In genomic region chr11:87290304-87290922, GRCh38 we compare ENCODE assay signal across 8 cellular contexts.
A peak's percentile ranks its signal among the peaks of the same experiment; 100 is the strongest.
DNase-seq lines count a peak whose midpoint lies in the region; ATAC-seq, FAIRE-seq and TF ChIP-seq lines count a peak whose summit lies in the region.

No MANE protein-coding gene starts in this region.

- peak; percentile 82 for TF ChIP-seq CTCF in VCaP (conservative IDR thresholded peaks at IDR 0.05)

- H3K27ac Mint-ChIP-seq in stimulated activated naive CD8-positive, alpha-beta T cell treated with anti-CD3 and anti-CD28 coated beads, Interleukin-15, amount 100 ng/mL, for 72 hours = no peak overlapping the region

- no peaks in the 10 kb centered on the region for H3K27me3 Mint-ChIP-seq in stimulated activated naive CD8-positive, alpha-beta T cell treated with anti-CD3 and anti-CD28 coated beads, Interleukin-15, amount 100 ng/mL, for 72 hours

- H3K4me1 Mint-ChIP-seq in stimulated activated naive CD8-positive, alpha-beta T cell treated with anti-CD3 and anti-CD28 coated beads, Interleukin-15, amount 100 ng/mL, for 72 hours = no peaks in the 10 kb centered on the region

- ATAC-seq in stimulated activated naive CD8-positive, alpha-beta T cell treated with anti-CD3 and anti-CD28 coated beads, Interleukin-15, amount 100 ng/mL, for 72 hours = no peak

- peak; percentile 60 for FAIRE-seq in GM18507 (lab: Jason Lieb, UNC)

- no peak overlapping the region for H3K4me3 Mint-ChIP-seq in stimulated activated naive CD8-positive, alpha-beta T cell treated with anti-CD3 and anti-CD28 coated beads, Interleukin-15, amount 100 ng/mL, for 72 hours

- peak; percentile 40 for DNase-seq in AG08395 (ENCODE audit: low spot score)
- DNase-seq in GM18507 (ENCODE audit: extremely low spot score, insufficient read length, low read depth) = peak; percentile 9
- DNase-seq in NCI-H146 (lab: John Stamatoyannopoulos, UW) = peak; percentile 26
- DNase-seq in hepatic stellate cell (ENCODE audit: low spot score) = peak; percentile 24
- DNase-seq in superior temporal gyrus (ENCODE audit: extremely low spot score) = peak; percentile 93
- no peak for DNase-seq in stimulated activated naive CD8-positive, alpha-beta T cell treated with anti-CD3 and anti-CD28 coated beads, Interleukin-15, amount 100 ng/mL, for 72 hours
- no peak for DNase-seq in cortex of kidney (lab: John Stamatoyannopoulos, UW)

- no peak overlapping the region for H3K27ac ChIP-seq in VCaP

- H3K9me3 Mint-ChIP-seq in stimulated activated naive CD8-positive, alpha-beta T cell treated with anti-CD3 and anti-CD28 coated beads, Interleukin-15, amount 100 ng/mL, for 72 hours = no peaks in the 10 kb centered on the region

Comparison
In these comparisons a context has a peak if more than half of its experiments do, and no peak if none do; other contexts are left out.
1. DNase-seq: peak in AG08395 (single experiment), GM18507 (single experiment), NCI-H146 (single experiment), hepatic stellate cell (single experiment) and superior temporal gyrus (single experiment); none in stimulated activated naive CD8-positive, alpha-beta T cell treated with anti-CD3 and anti-CD28 coated beads, Interleukin-15, amount 100 ng/mL, for 72 hours (0 of 2) and cortex of kidney (single experiment).